ENCODE assay signal across 18 cellular contexts in the genomic region with DNA sequence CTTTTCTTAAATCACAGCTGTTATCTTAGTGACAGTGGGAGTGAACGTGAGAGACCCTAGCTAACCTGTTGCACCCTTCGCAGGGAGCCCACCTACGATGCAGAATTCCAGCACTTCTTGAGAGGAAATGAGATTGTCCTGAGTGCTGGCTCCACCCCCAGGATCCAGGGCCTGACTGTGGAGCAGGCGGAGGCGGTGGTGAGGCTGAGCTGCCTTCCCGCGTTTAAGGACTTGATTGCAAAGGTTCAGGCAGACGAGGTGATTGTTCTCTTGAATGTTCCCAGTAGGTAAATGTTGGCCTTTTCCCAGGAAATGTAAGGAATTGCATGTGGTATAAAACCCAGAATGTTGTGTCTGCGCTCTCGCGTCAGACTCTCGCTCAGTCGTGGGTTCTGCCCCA. TPM values are rescaled to one million over a fixed set of nuclear protein-coding genes. Genes with fewer than 3 reads are reported as not detected.
A peak's percentile ranks its signal among the peaks of the same experiment; 100 is the strongest.
DNase-seq lines count a peak whose midpoint lies in the region; ATAC-seq and TF ChIP-seq lines count a peak whose summit lies in the region.
"Had no signal": no experiment of that assay in that cellular context is flagged by ENCODE, and none has a peak within 500 bp of the region (broad histone marks: within the 10 kb centered on the region; RNA-seq: fewer than 3 reads in every experiment).

No MANE protein-coding gene starts in this region.

- no peaks in the 10 kb centered on the region for H3K4me1 ChIP-seq in osteoblast (ENCODE audit: insufficient read depth, low read length)
- H3K4me1 ChIP-seq: A549, BE2C had no signal

- H3K4me3 Mint-ChIP-seq in activated naive CD8-positive, alpha-beta T cell = no peak overlapping the region
- H3K4me3 Mint-ChIP-seq in activated naive CD8-positive, alpha-beta T cell treated with anti-CD3 and anti-CD28 coated beads for 36 hours = no peak overlapping the region
- no peak overlapping the region for H3K4me3 Mint-ChIP-seq in T-cell
- H3K4me3 Mint-ChIP-seq: CD4-positive, alpha-beta memory T cell had no signal

- H3K4me1 Mint-ChIP-seq in activated naive CD8-positive, alpha-beta T cell (ENCODE audit: low read depth) = no peaks in the 10 kb centered on the region
- H3K4me1 Mint-ChIP-seq in activated naive CD8-positive, alpha-beta T cell treated with anti-CD3 and anti-CD28 coated beads for 36 hours = no peaks in the 10 kb centered on the region
- H3K4me1 Mint-ChIP-seq in T-cell = no peaks in the 10 kb centered on the region
- H3K4me1 Mint-ChIP-seq: CD4-positive, alpha-beta memory T cell had no signal

- no peak for DNase-seq in activated naive CD8-positive, alpha-beta T cell treated with anti-CD3 and anti-CD28 coated beads for 36 hours
- DNase-seq in NCI-H2227 treated with DMSO at 0.1 percent for 48 hours (lab: John Stamatoyannopoulos, UW) = peak; percentile 25
- peak; percentile 57 for DNase-seq in osteoblast (ENCODE audit: insufficient read length, low spot score, missing footprints)
- DNase-seq in stimulated activated CD4-positive, alpha-beta T cell treated with anti-CD3 and anti-CD28 coated beads, Interleukin-15, amount 100 ng/mL, for 24 hours = no peak
- DNase-seq in T-cell = no peak
- DNase-seq: 8988T; ACHN; AML-193; BE2C; CD4-positive, alpha-beta memory T cell; COR-L47; DMS153; DND-41; GOT3; HCEC 1CT had no signal

- no peak for TF ChIP-seq CTCF in osteoblast (IDR thresholded peaks at IDR 0.05; ENCODE audit: extremely low read depth, low read depth, low read length)

- no peaks in the 10 kb centered on the region for H3K27me3 ChIP-seq in osteoblast (ENCODE audit: insufficient read depth, low read length)
- H3K27me3 ChIP-seq: BE2C; BLaER1 treated with 17β-estradiol and CSF1 and Interleukin-3, amounts not matched to agents 10 nM and 100 nM had no signal

- H3K36me3 Mint-ChIP-seq in activated naive CD8-positive, alpha-beta T cell = no peaks in the 10 kb centered on the region
- peaks cover 15% of the 10 kb centered on the region for H3K36me3 Mint-ChIP-seq in activated naive CD8-positive, alpha-beta T cell treated with anti-CD3 and anti-CD28 coated beads for 36 hours
- H3K36me3 Mint-ChIP-seq in T-cell = peaks cover 66% of the 10 kb centered on the region

- peak overlapping the region; percentile 58 for H3K27ac Mint-ChIP-seq in activated naive CD8-positive, alpha-beta T cell
- H3K27ac Mint-ChIP-seq in activated naive CD8-positive, alpha-beta T cell treated with anti-CD3 and anti-CD28 coated beads for 36 hours = no peak overlapping the region
- H3K27ac Mint-ChIP-seq in T-cell = no peak overlapping the region
- H3K27ac Mint-ChIP-seq: CD4-positive, alpha-beta memory T cell had no signal

- H3K4me2 ChIP-seq in osteoblast (ENCODE audit: insufficient read depth, low read length) = no peak overlapping the region
- H3K4me2 ChIP-seq: A549; BLaER1 treated with 17β-estradiol and CSF1 and Interleukin-3, amounts not matched to agents 10 nM and 100 nM had no signal

- H2AFZ ChIP-seq in osteoblast (ENCODE audit: low read length) = no peak overlapping the region

- H3K9me3 Mint-ChIP-seq in activated naive CD8-positive, alpha-beta T cell (ENCODE audit: low read depth) = no peaks in the 10 kb centered on the region
- no peaks in the 10 kb centered on the region for H3K9me3 Mint-ChIP-seq in activated naive CD8-positive, alpha-beta T cell treated with anti-CD3 and anti-CD28 coated beads for 36 hours
- H3K9me3 Mint-ChIP-seq in T-cell = no peaks in the 10 kb centered on the region
- H3K9me3 Mint-ChIP-seq: CD4-positive, alpha-beta memory T cell had no signal

- H3K79me2 ChIP-seq in osteoblast (ENCODE audit: insufficient read depth, low read length) = peaks cover 14% of the 10 kb centered on the region

- H3K36me3 ChIP-seq in osteoblast (ENCODE audit: insufficient read depth, low read length) = peaks cover 98% of the 10 kb centered on the region

- CTCF ChIA-PET in T-cell (lab: Charles Lee) = no interaction called here

- H3K4me3 ChIP-seq in osteoblast (ENCODE audit: insufficient read depth, low read length) = no peak overlapping the region
- H3K4me3 ChIP-seq: A549; BLaER1 treated with 17β-estradiol and CSF1 and Interleukin-3, amounts not matched to agents 10 nM and 100 nM had no signal

- peaks cover 13% of the 10 kb centered on the region for H4K20me1 ChIP-seq in osteoblast (ENCODE audit: insufficient read depth, low read length)

- H3K27ac ChIP-seq in osteoblast (ENCODE audit: low read depth, low read length) = no peak overlapping the region
- H3K27ac ChIP-seq: A549; BLaER1 treated with 17β-estradiol and CSF1 and Interleukin-3, amounts not matched to agents 10 nM and 100 nM had no signal

- no peaks in the 10 kb centered on the region for H3K9me3 ChIP-seq in osteoblast (ENCODE audit: low read depth, low read length)
- H3K9me3 ChIP-seq: A549; BE2C; BLaER1 treated with 17β-estradiol and CSF1 and Interleukin-3, amounts not matched to agents 10 nM and 100 nM had no signal

- H3K27me3 Mint-ChIP-seq in activated naive CD8-positive, alpha-beta T cell = no peaks in the 10 kb centered on the region
- no peaks in the 10 kb centered on the region for H3K27me3 Mint-ChIP-seq in activated naive CD8-positive, alpha-beta T cell treated with anti-CD3 and anti-CD28 coated beads for 36 hours
- no peaks in the 10 kb centered on the region for H3K27me3 Mint-ChIP-seq in T-cell
- H3K27me3 Mint-ChIP-seq: CD4-positive, alpha-beta memory T cell had no signal

- POLR2A ChIA-PET in T-cell (lab: Charles Lee) = no interaction called here

- ATAC-seq in T-cell (replicated peaks in 1 of 4) = no peak
- ATAC-seq: A549 had no signal

RNA-seq across cellular contexts. Expression of a gene that starts 46.7 kb away (rescaled TPM):
- 1,000 to 10,000 TPM; 1,485 to 1,535 TPM for total RNA-seq in activated naive CD8-positive, alpha-beta T cell treated with anti-CD3 and anti-CD28 coated beads for 36 hours
- 193 and 198 TPM in 2 replicates for total RNA-seq in osteoblast
- total RNA-seq in T-cell = 100 to 1,000 TPM; 230 to 471 (median 263) TPM

Comparison
In these comparisons a context has a peak if more than half of its experiments do, and no peak if none do; other contexts are left out.
1. DNase-seq: peak in NCI-H2227 treated with DMSO at 0.1 percent for 48 hours (single experiment) and osteoblast (single experiment); none in activated naive CD8-positive, alpha-beta T cell treated with anti-CD3 and anti-CD28 coated beads for 36 hours (single experiment), stimulated activated CD4-positive, alpha-beta T cell treated with anti-CD3 and anti-CD28 coated beads, Interleukin-15, amount 100 ng/mL, for 24 hours (single experiment) and T-cell (0 of 34).